ENCODE assay signal across 21 cellular contexts in genomic region chr11:61657566-61657965, GRCh38. TPM values are rescaled to one million over a fixed set of nuclear protein-coding genes. Genes with fewer than 3 reads are reported as not detected.
DNase-seq lines count a peak whose midpoint lies in the region; ATAC-seq, FAIRE-seq and TF ChIP-seq lines count a peak whose summit lies in the region.
"Had no signal": no experiment of that assay in that cellular context is flagged by ENCODE, and none has a peak within 500 bp of the region (broad histone marks: within the 10 kb centered on the region; RNA-seq: fewer than 3 reads in every experiment).

No MANE protein-coding gene starts in this region.

- no peaks in the 10 kb centered on the region for H3K79me2 ChIP-seq in HepG2 (ENCODE audit: insufficient read depth, low read length)
- H3K79me2 ChIP-seq: parathyroid adenoma had no signal

- no peak for FAIRE-seq in HepG2 (lab: Jason Lieb, UNC)
- FAIRE-seq: small intestine had no signal

- no peak overlapping the region for H3K27ac ChIP-seq in HepG2 (ENCODE audit: extremely low read length, insufficient read depth, low read length)
- H3K27ac ChIP-seq in right lobe of liver, result no peak overlapping the region
- H3K27ac ChIP-seq in coronary artery, result no peak overlapping the region
- H3K27ac ChIP-seq: left lung, parathyroid adenoma, upper lobe of left lung had no signal

- no peak overlapping the region for H2AFZ ChIP-seq in HepG2 (ENCODE audit: low read length)
- H2AFZ ChIP-seq: parathyroid adenoma had no signal

- H3K4me1 ChIP-seq in HepG2 (ENCODE audit: insufficient read depth, low read length), result peaks cover 54% of the 10 kb centered on the region
- no peaks in the 10 kb centered on the region for H3K4me1 ChIP-seq in right lobe of liver
- H3K4me1 ChIP-seq: parathyroid adenoma had no signal

- H3K9ac ChIP-seq in HepG2 (ENCODE audit: insufficient read depth, low read depth, low read length), result no peak overlapping the region
- H3K9ac ChIP-seq: parathyroid adenoma had no signal

- intact Hi-C loops in HepG2 (cut with micrococcal nuclease; ENCODE audit: unreplicated experiment) (no loop called here), right lobe of liver (cut with DNase I) (no loop called here)

- WGBS in HepG2 (ENCODE audit: low lambda C conversion rate), result 15% methylated on average over 5 of the region's 5 CpGs
- 45% methylated on average over 4 of the region's 5 CpGs for WGBS in right lobe of liver (ENCODE audit: insufficient coverage, low coverage, low lambda C conversion rate, missing lambda C conversion rate)

- CTCF ChIA-PET in HepG2 (lab: Yijun Ruan, JAX; ENCODE audit: low intra/inter-chr PET ratio, low total read pairs), result interaction anchor here (1.4 kb wide), 1 partner anchor 14 kb away, joined by 5 read pairs; no protein-coding TSS in a partner anchor

- peak overlapping the region; percentile 7; the same call in 1 of the 2 replicates for H3K4me2 ChIP-seq in HepG2 (ENCODE audit: low read depth, low read length)

- H3K27me3 ChIP-seq in HepG2 (ENCODE audit: control insufficient read depth in 1 of 2, insufficient read depth in 2 of 2, low read length in 2 of 2), result no peaks in the 10 kb centered on the region
- no peaks in the 10 kb centered on the region for H3K27me3 ChIP-seq in right lobe of liver
- H3K27me3 ChIP-seq: upper lobe of left lung had no signal

- TF ChIP-seq CTCF in HepG2 (CRISPR knock-in tag; IDR thresholded peaks at IDR 0.05), result peak; percentile 54
- no peak for TF ChIP-seq CTCF in right lobe of liver (IDR thresholded peaks at IDR 0.05)
- TF ChIP-seq CTCF in coronary artery (IDR thresholded peaks at IDR 0.05), result no peak

- no peak for TF ChIP-seq EP300 in HepG2 (IDR thresholded peaks at IDR 0.05; ENCODE audit: low read depth in 2 of 2, low read length in 2 of 2)
- TF ChIP-seq EP300 in HepG2 (CRISPR knock-in tag; IDR thresholded peaks at IDR 0.05; ENCODE audit: borderline replicate concordance), result no peak

- BruUV-seq in HepG2 (replicated peaks; lab: Mats Ljungman, UMichigan), result no TSS peak

- DNase-seq in HepG2 (ENCODE audit: low spot score), result peak; percentile 76
- no peak for DNase-seq in right lobe of liver
- peak; percentile 87 for DNase-seq in NCI-H748 (lab: John Stamatoyannopoulos, UW; ENCODE audit: unreplicated experiment)
- DNase-seq in dermis microvascular lymphatic vessel endothelial cell (ENCODE audit: low read depth in 2 of 2), result peak; percentile 48 to 72
- no peak for DNase-seq in NCI-H1436 (lab: John Stamatoyannopoulos, UW)
- no peak for DNase-seq in coronary artery (ENCODE audit: low spot score)
- DNase-seq: ACHN; activated CD4-positive, alpha-beta T cell treated with anti-CD3 and anti-CD28 coated beads for 4 hours; activated naive CD4-positive, alpha-beta T cell treated with anti-CD3 and anti-CD28 coated beads for 36 hours; CD4-positive, alpha-beta memory T cell; effector CD4-positive, alpha-beta T cell; GF-D8; left lung; NCI-H526 treated with DMSO at 0.1 percent for 48 hours; small intestine; stimulated activated naive CD4-positive, alpha-beta T cell; upper lobe of left lung had no signal

- no peak for TF ChIP-seq RAD21 in HepG2 (CRISPR knock-in tag; IDR thresholded peaks at IDR 0.05)

- H3K36me3 ChIP-seq in HepG2 (replicated peaks in 1 of 2; ENCODE audit: control insufficient read depth in 1 of 2, insufficient read depth in 2 of 2, low read length in 2 of 2) (no peaks in the 10 kb centered on the region), right lobe of liver (no peaks in the 10 kb centered on the region)
- H3K36me3 ChIP-seq: left lung, upper lobe of left lung had no signal

- in situ Hi-C loops in HepG2 (cut with HindIII; ENCODE audit: extremely low pct_ligation_motif_present, low pct_unique_long_range_greater_than_20kb), result no loop called here

- ATAC-seq in HepG2 (peak; percentile 28; the same call in 2 of the 3 replicates), right lobe of liver (no peak), HG03280 (IDR thresholded peaks at IDR 0.05; ENCODE audit: unreplicated experiment) (no peak), GM18867 (IDR thresholded peaks at IDR 0.05; ENCODE audit: unreplicated experiment) (no peak)
- ATAC-seq: HCT116, left lung had no signal

- no peak for TF ChIP-seq POLR2A in HepG2 (IDR thresholded peaks at IDR 0.05; ENCODE audit: insufficient read depth in 1 of 2, low read depth in 2 of 2, low read length in 2 of 2)
- TF ChIP-seq POLR2A in right lobe of liver (IDR thresholded peaks at IDR 0.05), result no peak

- POLR2A ChIA-PET in HepG2 (lab: Yijun Ruan, JAX), result interaction anchor here (2.5 kb wide), 1 partner anchor 9 kb away, joined by 10 read pairs; no protein-coding TSS in a partner anchor

- no peaks in the 10 kb centered on the region for H4K20me1 ChIP-seq in HepG2 (ENCODE audit: insufficient read depth, low read length)

- H3K9me3 ChIP-seq in HepG2 (ENCODE audit: low read length) (no peaks in the 10 kb centered on the region), right lobe of liver (no peaks in the 10 kb centered on the region)
- H3K9me3 ChIP-seq: left lung, upper lobe of left lung had no signal

- H3K4me3 ChIP-seq in HepG2 (replicated peaks in 1 of 3; ENCODE audit: insufficient read depth in 1 of 3, low read depth in 2 of 3, low read length in 3 of 3) (no peak overlapping the region), right lobe of liver (no peak overlapping the region), coronary artery (no peak overlapping the region)
- H3K4me3 ChIP-seq: left lung, upper lobe of left lung had no signal

TF ChIP-seq in HepG2, 621 proteins besides CTCF, POLR2A, EP300 and RAD21 (continues in another document):
- TF ChIP-seq SOX5 (CRISPR knock-in tag; IDR thresholded peaks at IDR 0.05; ENCODE audit: borderline replicate concordance) (peak; percentile 66; the same call in 1 of the 2 replicates), DMAP1 (CRISPR knock-in tag; IDR thresholded peaks at IDR 0.05) (no peak), BCL6 (CRISPR knock-in tag; IDR thresholded peaks at IDR 0.05) (peak; percentile 95), ZNF460 (CRISPR knock-in tag; IDR thresholded peaks at IDR 0.05; ENCODE audit: borderline replicate concordance) (no peak), GABPB1 (CRISPR knock-in tag; IDR thresholded peaks at IDR 0.05) (no peak), FOSL2 (CRISPR knock-in tag; IDR thresholded peaks at IDR 0.05) (peak; percentile 63), ARID5B (CRISPR knock-in tag; IDR thresholded peaks at IDR 0.05) (peak; percentile 43; the same call in 1 of the 2 replicates), SOX13 (IDR thresholded peaks at IDR 0.05) (no peak), SOX13 (CRISPR knock-in tag; conservative IDR thresholded peaks at IDR 0.05 in 1 of 2, IDR thresholded peaks at IDR 0.05 in 1 of 2) (peak in 1 of 2 experiments; percentile 47; a peak in 1 of 4 replicates), HMG20A (CRISPR knock-in tag; IDR thresholded peaks at IDR 0.05; ENCODE audit: borderline replicate concordance) (peak; percentile 30; the same call in 1 of the 2 replicates)

RNA-seq across cellular contexts. Expression of gene DAGLA, which starts 22.6 kb away (rescaled TPM):
- total RNA-seq in HepG2 (2016; rRNA removed; fragmentation: Illumina TruSeq; extraction: Trizol), result 2.3 and 3.9 TPM in 2 replicates
- 0.61 and 0.88 TPM in 2 replicates for total RNA-seq in HepG2 (2016; cell fraction: cytosol; rRNA removed; fragmentation: Illumina TruSeq; extraction: Trizol; ENCODE audit: low read depth)
- 2.1 and 3.9 TPM in 2 replicates for total RNA-seq in HepG2 (2016; cell fraction: insoluble cytoplasmic fraction; rRNA removed; fragmentation: Illumina TruSeq; extraction: Trizol)
- total RNA-seq in HepG2 (2016; cell fraction: membrane; rRNA removed; fragmentation: Illumina TruSeq; extraction: Trizol), result 2.2 and 2.4 TPM in 2 replicates
- total RNA-seq in HepG2 (2016; cell fraction: nucleus; rRNA removed; fragmentation: Illumina TruSeq; extraction: Trizol), result 4.9 and 6.5 TPM in 2 replicates
- 2.6 and 3.3 TPM in 2 replicates for polyA plus RNA-seq in HepG2 (2011; rRNA removed)
- polyA plus RNA-seq in HepG2 (2011; cell fraction: cytosol; rRNA removed), result 1.5 and 2.1 TPM in 2 replicates
- polyA plus RNA-seq in HepG2 (2011; cell fraction: nucleus; rRNA removed), result 12.4 and 14.2 TPM in 2 replicates
- polyA plus RNA-seq in HepG2 (2012), result 2.6 and 5.3 TPM in 2 replicates
- polyA plus RNA-seq in HepG2 (2016; cell fraction: cytosol; fragmentation: Illumina TruSeq; extraction: Trizol; ENCODE audit: low read depth), result 0.45 and 0.67 TPM in 2 replicates
- 2.5 and 3.0 TPM in 2 replicates for polyA plus RNA-seq in HepG2 (2016; cell fraction: insoluble cytoplasmic fraction; fragmentation: Illumina TruSeq; extraction: Trizol; ENCODE audit: low read depth)
- polyA plus RNA-seq in HepG2 (2016; cell fraction: membrane; fragmentation: Illumina TruSeq; extraction: Trizol; ENCODE audit: low read depth), result 1.5 and 1.9 TPM in 2 replicates
- 14.4 and 14.8 TPM in 2 replicates for polyA plus RNA-seq in HepG2 (2016; cell fraction: nucleus; fragmentation: Illumina TruSeq; extraction: Trizol; ENCODE audit: insufficient read depth, low read depth)
- polyA minus RNA-seq in HepG2 (2011; rRNA and poly(A)+ RNA removed; ENCODE audit: low replicate concordance), result 2.0 and 8.0 TPM in 2 replicates
- 2.2 and 3.0 TPM in 2 replicates for polyA minus RNA-seq in HepG2 (2011; cell fraction: cytosol; rRNA and poly(A)+ RNA removed)
- polyA minus RNA-seq in HepG2 (2011; cell fraction: nucleus; rRNA and poly(A)+ RNA removed), result 4.6 TPM in 2 replicates
- total RNA-seq in right lobe of liver, result 1 to 10 TPM in 2 of 6 experiments, under 1 TPM in 4; 0.33 to 5.5 (median 0.79) TPM
- total RNA-seq in dermis microvascular lymphatic vessel endothelial cell, result 1.7 and 3.2 TPM in 2 replicates

Comparison
In these comparisons a context has a peak if more than half of its experiments do, and no peak if none do; other contexts are left out.
1. DNase-seq: peak in HepG2 (single experiment), NCI-H748 (single experiment) and dermis microvascular lymphatic vessel endothelial cell (2 of 2); none in right lobe of liver (0 of 3), NCI-H1436 (single experiment) and coronary artery (single experiment).